Comparison of ENCODE assay signal across 28 cellular contexts in the genomic region with DNA sequence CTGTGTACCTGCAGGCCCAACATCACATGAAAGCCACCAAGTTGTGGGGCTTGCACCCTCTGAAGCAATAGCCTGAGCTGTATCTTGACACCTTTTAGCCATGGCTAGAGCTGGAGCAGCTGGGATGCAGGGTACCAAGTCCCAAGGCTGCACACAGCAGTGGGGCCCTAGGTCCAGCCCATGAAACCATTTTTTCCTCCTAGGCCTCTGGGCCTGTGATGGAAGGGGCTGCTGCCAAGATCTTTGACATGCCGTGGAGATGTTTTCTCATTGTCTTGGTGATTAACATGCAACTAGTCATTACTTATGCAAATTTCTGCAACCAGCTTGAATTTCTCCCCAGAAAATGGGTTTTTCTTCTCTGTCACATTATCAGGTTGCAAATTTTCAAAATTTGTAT.
"Had no signal": no experiment of that assay in that cellular context is flagged by ENCODE, and none has a peak within 500 bp of the region (broad histone marks: within the 10 kb centered on the region; RNA-seq: fewer than 3 reads in every experiment).

No MANE protein-coding gene starts in this region.

- ATAC-seq: effector memory CD8-positive, alpha-beta T cell; esophagus mucosa; foreskin keratinocyte; gastrocnemius medialis; gastroesophageal sphincter; heart left ventricle; heart right ventricle had no signal

- H3K9me3 ChIP-seq: colonic mucosa, gastrocnemius medialis had no signal

- DNase-seq: colonic mucosa; cortex of kidney; dermis blood vessel endothelial cell; dorsolateral prefrontal cortex; effector CD4-positive, alpha-beta T cell; effector CD8-positive, alpha-beta T cell; effector memory CD4-positive, alpha-beta T cell; effector memory CD8-positive, alpha-beta T cell; endodermal cell; erythroblast; esophagus squamous epithelium; foreskin fibroblast; foreskin keratinocyte; foreskin melanocyte; gastrocnemius medialis; glutamatergic neuron; head of caudate nucleus; heart left ventricle; heart right ventricle had no signal

- H3K36me3 ChIP-seq: colonic mucosa, esophagus muscularis mucosa, esophagus squamous epithelium, gastrocnemius medialis, gastroesophageal sphincter, heart left ventricle, heart right ventricle had no signal

- H3K4me3 ChIP-seq: colonic mucosa, coronary artery, dorsolateral prefrontal cortex, esophagus muscularis mucosa, esophagus squamous epithelium, gastrocnemius medialis, gastroesophageal sphincter, heart left ventricle, heart right ventricle had no signal

- H3K4me1 ChIP-seq: colonic mucosa, esophagus muscularis mucosa, esophagus squamous epithelium, foreskin keratinocyte, gastrocnemius medialis, gastroesophageal sphincter, heart left ventricle, heart right ventricle had no signal

- FAIRE-seq: colon, endometrium, endothelial cell of umbilical vein, frontal cortex had no signal

- H3K27ac ChIP-seq: colonic mucosa, coronary artery, dorsolateral prefrontal cortex, epithelial cell of prostate, esophagus muscularis mucosa, esophagus squamous epithelium, foreskin keratinocyte, gastrocnemius medialis, gastroesophageal sphincter, heart left ventricle, heart right ventricle had no signal

- H3K27me3 ChIP-seq: colonic mucosa, dorsolateral prefrontal cortex, esophagus muscularis mucosa, esophagus squamous epithelium, foreskin keratinocyte, gastrocnemius medialis, gastroesophageal sphincter, heart left ventricle, heart right ventricle had no signal
